ENCODE assay signal across 12 cellular contexts in the genomic region with DNA sequence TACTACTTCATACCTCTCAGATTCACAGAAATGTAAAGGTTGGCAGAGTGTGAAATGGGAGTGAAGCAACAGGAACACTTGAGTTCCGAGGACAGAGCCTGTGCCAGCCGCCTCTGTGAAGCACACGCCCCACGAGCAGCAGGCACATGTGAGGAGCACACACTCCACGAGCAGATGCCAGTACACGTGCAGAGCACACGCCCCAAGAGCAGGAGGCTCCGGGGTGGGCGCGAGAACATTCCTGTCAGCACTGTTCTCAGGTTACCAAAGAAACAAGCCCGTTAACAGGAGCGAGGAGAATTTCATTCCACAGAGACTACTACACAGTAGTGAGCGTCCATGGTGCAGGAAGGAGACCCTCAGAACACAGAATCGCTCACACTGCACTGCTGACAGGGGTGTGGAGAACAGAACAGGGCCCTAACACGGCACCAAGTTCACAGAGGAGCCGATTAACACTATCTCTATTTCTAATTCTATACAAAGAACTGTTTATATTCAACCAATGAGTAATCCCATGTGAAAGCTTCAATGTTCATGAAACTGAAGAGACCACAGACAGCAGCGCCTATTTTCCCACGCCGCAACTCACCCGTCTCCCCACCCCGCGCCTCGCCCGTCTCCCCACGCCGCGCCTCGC. TPM values are rescaled to one million over a fixed set of nuclear protein-coding genes. Genes with fewer than 3 reads are reported as not detected.
DNase-seq lines count a peak whose midpoint lies in the region; ATAC-seq, FAIRE-seq and TF ChIP-seq lines count a peak whose summit lies in the region.
"Had no signal": no experiment of that assay in that cellular context is flagged by ENCODE, and none has a peak within 500 bp of the region (broad histone marks: within the 10 kb centered on the region; RNA-seq: fewer than 3 reads in every experiment).

No MANE protein-coding gene starts in this region.

- peaks cover 72% of the 10 kb centered on the region for H3K36me3 Mint-ChIP-seq in brain

- no peak for TF ChIP-seq CTCF in HCT116 (IDR thresholded peaks at IDR 0.05 in 2 of 3, conservative IDR thresholded peaks at IDR 0.05 in 1 of 3; ENCODE audit: borderline replicate concordance in 1 of 3, insufficient read depth in 1 of 3, low read depth in 2 of 3, low read length in 2 of 3)
- TF ChIP-seq CTCF in brain (conservative IDR thresholded peaks at IDR 0.05): no peak
- TF ChIP-seq CTCF in D721Med (IDR thresholded peaks at IDR 0.05; ENCODE audit: insufficient read depth, missing control alignments): no peak

- TF ChIP-seq POLR2A in HCT116 (IDR thresholded peaks at IDR 0.05; ENCODE audit: borderline replicate concordance, extremely low read depth, insufficient read depth, insufficient read length): no peak

- 90 to 93% methylated on average over 16 to 17 of the region's 28 CpGs for WGBS in mesodermal cell (ENCODE audit: insufficient coverage in 2 of 2), 2 experiments

- H4K20me1 ChIP-seq in BLaER1 (no peaks in the 10 kb centered on the region), HCT116 (ENCODE audit: insufficient read depth) (peaks cover 3% of the 10 kb centered on the region; the same call in 1 of the 2 replicates)

- no peaks in the 10 kb centered on the region for H3K27me3 Mint-ChIP-seq in brain

- H3K9me2 ChIP-seq in HCT116 (ENCODE audit: insufficient read depth): no peaks in the 10 kb centered on the region

- no peak overlapping the region for H2AFZ ChIP-seq in HCT116 (ENCODE audit: low read depth, low read length, poor library complexity, severe bottlenecking)

- no peaks in the 10 kb centered on the region for H3K9me3 Mint-ChIP-seq in brain

- H3K4me1 ChIP-seq in BLaER1: peaks cover 76% of the 10 kb centered on the region
- H3K4me1 ChIP-seq in HCT116 (ENCODE audit: control insufficient read depth in 1 of 2, insufficient read depth in 2 of 2, low read length in 2 of 2): no peaks in the 10 kb centered on the region
- H3K4me1 ChIP-seq in mesodermal cell (ENCODE audit: control insufficient read depth, insufficient read depth, low read length, poor library complexity, severe bottlenecking): peaks cover 10% of the 10 kb centered on the region
- H3K4me1 ChIP-seq: pancreas had no signal

- H3K27ac Mint-ChIP-seq in brain: peak overlapping the region in 4 of 5 experiments; percentile 45 to 81 (median 60)

- H3K4me3 ChIP-seq in BLaER1 (no peak overlapping the region), HCT116 (replicated peaks in 1 of 2; ENCODE audit: low read depth in 1 of 2, low read length in 2 of 2) (no peak overlapping the region), mesodermal cell (ENCODE audit: extremely low read depth, insufficient read depth, low read length, poor library complexity, severe bottlenecking) (no peak overlapping the region)
- H3K4me3 ChIP-seq: left ventricle myocardium inferior, pancreas had no signal

- RAD21 ChIA-PET in HCT116 (lab: Charles Lee; ENCODE audit: low non-redundant PET in 1 of 2, low total read pairs in 2 of 2, uncharacterized antibody in 2 of 2, unreplicated experiment in 2 of 2): no interaction called here

- H3K9ac ChIP-seq in BLaER1 (peak overlapping the region; percentile 63), HCT116 (ENCODE audit: low read length) (no peak overlapping the region)

- no peak for TF ChIP-seq RAD21 in HCT116 (IDR thresholded peaks at IDR 0.05; ENCODE audit: low read depth)

- H3K4me2 ChIP-seq in BLaER1 (peak overlapping the region; percentile 80), HCT116 (ENCODE audit: low read length) (no peak overlapping the region)

- H3K27ac ChIP-seq in BLaER1: peak overlapping the region; percentile 90
- H3K27ac ChIP-seq in HCT116 (ENCODE audit: low read depth, low read length): no peak overlapping the region
- peak overlapping the region; percentile 41 for H3K27ac ChIP-seq in mesodermal cell (ENCODE audit: low read depth, low read length, severe bottlenecking)
- H3K27ac ChIP-seq: left ventricle myocardium inferior, pancreas had no signal

- H3K36me3 ChIP-seq in BLaER1 (peaks cover 47% of the 10 kb centered on the region), HCT116 (ENCODE audit: control insufficient read depth in 1 of 2, insufficient read depth in 2 of 2, low read length in 2 of 2) (peaks cover 12 to 37% of the 10 kb centered on the region in 2 experiments), mesodermal cell (ENCODE audit: control insufficient read depth, insufficient read depth, low read length) (peaks cover 72% of the 10 kb centered on the region)

- DNase-seq in HCT116 (ENCODE audit: low read depth, low spot score) (no peak), GM19239 (ENCODE audit: insufficient read length, low spot score) (no peak), EL (no peak), SKM-1 treated with dmso at 0.1 percent for 144 hours (lab: John Stamatoyannopoulos, UW; ENCODE audit: unreplicated experiment) (no peak), D721Med (ENCODE audit: insufficient read length, low spot score) (no peak)
- DNase-seq: left ventricle myocardium inferior, NCI-H1105 treated with DMSO at 0.1 percent for 48 hours, pancreas had no signal

- intact Hi-C loops in HCT116 (cut with micrococcal nuclease): no loop called here

- ATAC-seq in HCT116: peak; percentile 32; the same call in 1 of the 2 replicates
- ATAC-seq: pancreas had no signal

- H3K27me3 ChIP-seq in BLaER1 (no peaks in the 10 kb centered on the region), HCT116 (ENCODE audit: insufficient read depth, low read length) (no peaks in the 10 kb centered on the region)
- H3K27me3 ChIP-seq: pancreas had no signal

- BruUV-seq in HCT116 (replicated peaks; lab: Mats Ljungman, UMichigan): no TSS peak

- FAIRE-seq in GM19239 (lab: Jason Lieb, UNC): no peak
- FAIRE-seq in D721Med (lab: Jason Lieb, UNC): no peak
- FAIRE-seq: bronchial epithelial cell, pancreas had no signal

- H3K4me1 Mint-ChIP-seq in brain: peaks cover 48% of the 10 kb centered on the region

- H3K79me2 ChIP-seq in HCT116 (ENCODE audit: insufficient read depth, low read length): peaks cover 52% of the 10 kb centered on the region; the same call in 1 of the 2 replicates

- no peak overlapping the region for H3K4me3 Mint-ChIP-seq in brain

- POLR2A ChIA-PET in HCT116 (lab: Charles Lee): no interaction called here

- H3K9me3 ChIP-seq in BLaER1: no peaks in the 10 kb centered on the region
- no peaks in the 10 kb centered on the region for H3K9me3 ChIP-seq in HCT116 (ENCODE audit: control insufficient read depth in 1 of 2, insufficient read depth in 1 of 2, low read depth in 1 of 2, low read length in 2 of 2)
- no peaks in the 10 kb centered on the region for H3K9me3 ChIP-seq in mesodermal cell (ENCODE audit: control insufficient read depth, low read length)
- H3K9me3 ChIP-seq: left ventricle myocardium inferior, pancreas had no signal

- CTCF ChIA-PET in HCT116 (lab: Charles Lee): no interaction called here

TF ChIP-seq in HCT116, 20 proteins besides CTCF, POLR2A, EP300 and RAD21:
- TF ChIP-seq TCF7L2 (IDR thresholded peaks at IDR 0.05; ENCODE audit: borderline replicate concordance, extremely low read depth, insufficient read depth, insufficient read length): no peak
- TF ChIP-seq CEBPB (IDR thresholded peaks at IDR 0.05; ENCODE audit: low read depth): no peak
- TF ChIP-seq, protein P1, sequence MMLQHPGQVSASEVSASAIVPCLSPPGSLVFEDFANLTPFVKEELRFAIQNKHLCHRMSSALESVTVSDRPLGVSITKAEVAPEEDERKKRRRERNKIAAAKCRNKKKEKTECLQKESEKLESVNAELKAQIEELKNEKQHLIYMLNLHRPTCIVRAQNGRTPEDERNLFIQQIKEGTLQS (IDR thresholded peaks at IDR 0.05): no peak
- no peak for TF ChIP-seq ELF1 (IDR thresholded peaks at IDR 0.05; ENCODE audit: borderline replicate concordance, low read depth)
- no peak for TF ChIP-seq ZFX (IDR thresholded peaks at IDR 0.05)
- TF ChIP-seq YY1 (IDR thresholded peaks at IDR 0.05; ENCODE audit: extremely low read depth, insufficient replicate concordance, low read depth, low read length): no peak
- no peak for TF ChIP-seq EGR1 (IDR thresholded peaks at IDR 0.05; ENCODE audit: low read depth)
- TF ChIP-seq ZNF274 (IDR thresholded peaks at IDR 0.05; ENCODE audit: low read depth, low read length): no peak
- no peak for TF ChIP-seq FOSL1 (IDR thresholded peaks at IDR 0.05; ENCODE audit: low read depth)
- no peak for TF ChIP-seq EZH2phosphoT487 (IDR thresholded peaks at IDR 0.05; ENCODE audit: borderline replicate concordance)
- no peak for TF ChIP-seq SP1 (IDR thresholded peaks at IDR 0.05; ENCODE audit: low read depth)
- no peak for TF ChIP-seq EZH2 (IDR thresholded peaks at IDR 0.05)
- TF ChIP-seq SRF (IDR thresholded peaks at IDR 0.05; ENCODE audit: low read depth): no peak
- no peak for TF ChIP-seq CBX3 (IDR thresholded peaks at IDR 0.05; ENCODE audit: low read depth)
- TF ChIP-seq JUND (IDR thresholded peaks at IDR 0.05): no peak
- TF ChIP-seq, protein P2, sequence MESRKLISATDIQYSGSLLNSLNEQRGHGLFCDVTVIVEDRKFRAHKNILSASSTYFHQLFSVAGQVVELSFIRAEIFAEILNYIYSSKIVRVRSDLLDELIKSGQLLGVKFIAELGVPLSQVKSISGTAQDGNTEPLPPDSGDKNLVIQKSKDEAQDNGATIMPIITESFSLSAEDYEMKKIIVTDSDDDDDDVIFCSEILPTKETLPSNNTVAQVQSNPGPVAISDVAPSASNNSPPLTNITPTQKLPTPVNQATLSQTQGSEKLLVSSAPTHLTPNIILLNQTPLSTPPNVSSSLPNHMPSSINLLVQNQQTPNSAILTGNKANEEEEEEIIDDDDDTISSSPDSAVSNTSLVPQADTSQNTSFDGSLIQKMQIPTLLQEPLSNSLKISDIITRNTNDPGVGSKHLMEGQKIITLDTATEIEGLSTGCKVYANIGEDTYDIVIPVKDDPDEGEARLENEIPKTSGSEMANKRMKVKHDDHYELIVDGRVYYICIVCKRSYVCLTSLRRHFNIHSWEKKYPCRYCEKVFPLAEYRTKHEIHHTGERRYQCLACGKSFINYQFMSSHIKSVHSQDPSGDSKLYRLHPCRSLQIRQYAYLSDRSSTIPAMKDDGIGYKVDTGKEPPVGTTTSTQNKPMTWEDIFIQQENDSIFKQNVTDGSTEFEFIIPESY (IDR thresholded peaks at IDR 0.05; ENCODE audit: extremely low read depth, insufficient replicate concordance, low read length): no peak
- TF ChIP-seq, protein P3, sequence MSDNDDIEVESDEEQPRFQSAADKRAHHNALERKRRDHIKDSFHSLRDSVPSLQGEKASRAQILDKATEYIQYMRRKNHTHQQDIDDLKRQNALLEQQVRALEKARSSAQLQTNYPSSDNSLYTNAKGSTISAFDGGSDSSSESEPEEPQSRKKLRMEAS (IDR thresholded peaks at IDR 0.05): no peak
- TF ChIP-seq POLR2AphosphoS5 (IDR thresholded peaks at IDR 0.05; ENCODE audit: low read depth, low read length): no peak

RNA-seq across cellular contexts. Expression of a gene that starts 40.1 kb away (rescaled TPM):
- 107 TPM for total RNA-seq in HCT116 (2021; ENCODE audit: unreplicated experiment)
- polyA plus RNA-seq in HCT116 (2012): 52.5 and 56.9 TPM in 2 replicates
- polyA plus RNA-seq in brain (ENCODE audit: insufficient read depth, low read depth, low replicate concordance): 18.9 TPM
- polyA plus RNA-seq in mesodermal cell (2013, experiment 1 of 2): 15.7 TPM
- polyA plus RNA-seq in mesodermal cell (2013, experiment 2 of 2): 18.2 TPM
